Comparison of ENCODE assay signal across 14 cellular contexts in the genomic region with DNA sequence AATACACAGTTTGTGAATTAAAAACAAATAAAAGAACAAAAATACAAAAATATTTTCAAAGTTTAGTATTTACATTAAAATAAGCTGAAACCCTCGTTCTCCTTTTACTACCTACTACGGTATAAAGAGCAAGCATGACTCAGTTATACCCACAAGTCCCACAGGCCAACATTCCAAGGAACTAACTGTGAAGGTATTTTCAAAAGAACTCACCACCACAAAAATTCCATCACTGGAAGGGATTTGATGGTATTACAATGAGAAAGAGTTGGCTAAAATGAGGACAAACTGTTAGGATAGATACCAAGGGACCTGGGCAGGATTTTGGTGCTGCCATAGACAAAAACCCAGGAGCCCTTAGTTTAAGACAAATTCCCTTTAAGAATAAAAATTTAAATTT.
DNase-seq lines count a peak whose midpoint lies in the region; ATAC-seq, FAIRE-seq and TF ChIP-seq lines count a peak whose summit lies in the region.
"Had no signal": no experiment of that assay in that cellular context is flagged by ENCODE, and none has a peak within 500 bp of the region (broad histone marks: within the 10 kb centered on the region; RNA-seq: fewer than 3 reads in every experiment).

No MANE protein-coding gene starts in this region.

- no peaks in the 10 kb centered on the region for H3K27me3 ChIP-seq in adipocyte (replicated peaks; ENCODE audit: control insufficient read depth, insufficient read depth, low read length)

- H3K4me1 ChIP-seq in A549 (peaks cover 6% of the 10 kb centered on the region; the same call in 1 of the 3 replicates), adipocyte (ENCODE audit: control insufficient read depth, insufficient read depth, low read length) (peaks cover 15% of the 10 kb centered on the region)

- CTCF ChIA-PET in A549 (lab: Yijun Ruan, JAX) (interaction anchor here (1.5 kb wide), 1 partner anchor 12 kb away, joined by 3 read pairs; no protein-coding TSS in a partner anchor), HEK293T (lab: Yijun Ruan, JAX) (interaction anchor here (3.5 kb wide), 1 partner anchor 13 kb away, joined by 26 read pairs; no protein-coding TSS in a partner anchor)

- no peak overlapping the region for H3K9ac ChIP-seq in adipocyte (ENCODE audit: low read length)

- TF ChIP-seq EP300 in A549 (IDR thresholded peaks at IDR 0.05): no peak

- ATAC-seq in A549: peak in 1 of 2 experiments; percentile 47; a peak in 1 of 6 replicates
- ATAC-seq in stimulated activated memory B cell treated with anti-CD40 and anti-IgM and Interleukin-4, amounts not matched to agents 10 μg/mL and 1 μg/mL and 100 μg/mL, for 72 hours: no peak

- H3K27me3 Mint-ChIP-seq in stimulated activated memory B cell treated with anti-CD40 and anti-IgM and Interleukin-4, amounts not matched to agents 10 μg/mL and 1 μg/mL and 100 μg/mL, for 72 hours: no peaks in the 10 kb centered on the region

- no peak overlapping the region for H3K27ac ChIP-seq in A549
- H3K27ac ChIP-seq: thoracic aorta, VCaP had no signal

- POLR2A ChIA-PET in A549 (lab: Yijun Ruan, JAX) (no interaction called here), HEK293T (lab: Yijun Ruan, JAX) (no interaction called here)

- H3K9me3 ChIP-seq in A549 (no peaks in the 10 kb centered on the region), adipocyte (ENCODE audit: control insufficient read depth, low read length) (no peaks in the 10 kb centered on the region)
- H3K9me3 ChIP-seq: thoracic aorta had no signal

- no peak overlapping the region for H3K27ac Mint-ChIP-seq in stimulated activated memory B cell treated with anti-CD40 and anti-IgM and Interleukin-4, amounts not matched to agents 10 μg/mL and 1 μg/mL and 100 μg/mL, for 72 hours

- no peak for TF ChIP-seq POLR2A in A549 (IDR thresholded peaks at IDR 0.05; ENCODE audit: low read length)

- 42% methylated on average over 2 of the region's 2 CpGs for WGBS in A549 (ENCODE audit: missing lambda C conversion rate)

- H3K4me3 ChIP-seq in A549: no peak overlapping the region
- H3K4me3 ChIP-seq in HFF-Myc (replicated peaks; ENCODE audit: low read depth, low read length): no peak overlapping the region
- no peak overlapping the region for H3K4me3 ChIP-seq in adipocyte (ENCODE audit: low read length)
- H3K4me3 ChIP-seq: thoracic aorta had no signal

- no peak overlapping the region for H3K4me3 Mint-ChIP-seq in stimulated activated memory B cell treated with anti-CD40 and anti-IgM and Interleukin-4, amounts not matched to agents 10 μg/mL and 1 μg/mL and 100 μg/mL, for 72 hours

- H3K36me3 Mint-ChIP-seq in stimulated activated memory B cell treated with anti-CD40 and anti-IgM and Interleukin-4, amounts not matched to agents 10 μg/mL and 1 μg/mL and 100 μg/mL, for 72 hours: no peaks in the 10 kb centered on the region

- TF ChIP-seq CTCF in A549 (IDR thresholded peaks at IDR 0.05): no peak
- TF ChIP-seq CTCF in HFF-Myc (IDR thresholded peaks at IDR 0.05; ENCODE audit: low read depth, low read length, missing control alignments): no peak

- peak overlapping the region; percentile 15; the same call in 2 of the 3 replicates for H3K4me2 ChIP-seq in A549

- FAIRE-seq in A549 (lab: Jason Lieb, UNC): no peak

- DNase-seq in A549 (ENCODE audit: low read depth in 1 of 2, low spot score in 1 of 2): peak; percentile 4 to 16
- DNase-seq in HFF-Myc (ENCODE audit: extremely low read depth, low read depth): peak; percentile 48
- DNase-seq in adipocyte (ENCODE audit: low read depth): peak; percentile 81
- peak; percentile 81 for DNase-seq in hepatic stellate cell (ENCODE audit: low spot score)
- DNase-seq in activated CD8-positive, alpha-beta memory T cell treated with anti-CD3 and anti-CD28 coated beads for 24 hours: no peak
- no peak for DNase-seq in DMS79 treated with DMSO at 0.1 percent for 48 hours (lab: John Stamatoyannopoulos, UW)
- DNase-seq in HEK293T (ENCODE audit: extremely low spot score): no peak
- DNase-seq: activated effector memory CD4-positive, alpha-beta T cell treated with anti-CD3 and anti-CD28 coated beads, Interleukin-2, amount 50 U/mL, for 16 hours; AML-193; islet precursor cell; NCI-H2081 had no signal

- TF ChIP-seq RAD21 in A549 (conservative IDR thresholded peaks at IDR 0.05 in 1 of 2, IDR thresholded peaks at IDR 0.05 in 1 of 2): no peak

- H3K4me1 Mint-ChIP-seq in stimulated activated memory B cell treated with anti-CD40 and anti-IgM and Interleukin-4, amounts not matched to agents 10 μg/mL and 1 μg/mL and 100 μg/mL, for 72 hours: peaks cover 5% of the 10 kb centered on the region

- H3K9me3 Mint-ChIP-seq in stimulated activated memory B cell treated with anti-CD40 and anti-IgM and Interleukin-4, amounts not matched to agents 10 μg/mL and 1 μg/mL and 100 μg/mL, for 72 hours: no peaks in the 10 kb centered on the region

- peaks cover 20% of the 10 kb centered on the region for H3K36me3 ChIP-seq in adipocyte (ENCODE audit: control insufficient read depth, insufficient read depth, low read length, severe bottlenecking)
- H3K36me3 ChIP-seq: thoracic aorta had no signal

TF ChIP-seq in A549, 52 proteins besides CTCF, POLR2A, EP300 and RAD21:
- TF ChIP-seq KDM5A (IDR thresholded peaks at IDR 0.05): no peak
- no peak for TF ChIP-seq HOXB13 (CRISPR knock-in tag; IDR thresholded peaks at IDR 0.05; ENCODE audit: low read depth)
- no peak for TF ChIP-seq NPAS2 (CRISPR knock-in tag; IDR thresholded peaks at IDR 0.05; ENCODE audit: borderline replicate concordance)
- no peak for TF ChIP-seq SREBF2 (IDR thresholded peaks at IDR 0.05)
- TF ChIP-seq MAZ (IDR thresholded peaks at IDR 0.05; ENCODE audit: borderline replicate concordance, low read depth, low read length): no peak

TF ChIP-seq in HEK293T, 16 proteins besides CTCF, POLR2A, EP300 and RAD21:
- TF ChIP-seq TARDBP (IDR thresholded peaks at IDR 0.05) (no peak), CTBP1 (IDR thresholded peaks at IDR 0.05; ENCODE audit: borderline replicate concordance) (no peak), FOXA1 (IDR thresholded peaks at IDR 0.05) (no peak), LEF1 (IDR thresholded peaks at IDR 0.05; ENCODE audit: borderline replicate concordance) (no peak), SUZ12 (IDR thresholded peaks at IDR 0.05) (no peak), BHLHE40 (IDR thresholded peaks at IDR 0.05; ENCODE audit: borderline replicate concordance) (no peak), ZNF384 (IDR thresholded peaks at IDR 0.05) (no peak), NFRKB (IDR thresholded peaks at IDR 0.05) (no peak), L3MBTL2 (conservative IDR thresholded peaks at IDR 0.05) (no peak)
- TF ChIP-seq, protein P1, sequence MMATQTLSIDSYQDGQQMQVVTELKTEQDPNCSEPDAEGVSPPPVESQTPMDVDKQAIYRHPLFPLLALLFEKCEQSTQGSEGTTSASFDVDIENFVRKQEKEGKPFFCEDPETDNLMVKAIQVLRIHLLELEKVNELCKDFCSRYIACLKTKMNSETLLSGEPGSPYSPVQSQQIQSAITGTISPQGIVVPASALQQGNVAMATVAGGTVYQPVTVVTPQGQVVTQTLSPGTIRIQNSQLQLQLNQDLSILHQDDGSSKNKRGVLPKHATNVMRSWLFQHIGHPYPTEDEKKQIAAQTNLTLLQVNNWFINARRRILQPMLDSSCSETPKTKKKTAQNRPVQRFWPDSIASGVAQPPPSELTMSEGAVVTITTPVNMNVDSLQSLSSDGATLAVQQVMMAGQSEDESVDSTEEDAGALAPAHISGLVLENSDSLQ (IDR thresholded peaks at IDR 0.05): no peak

Comparison
In these comparisons a context has a peak if more than half of its experiments do, and no peak if none do; other contexts are left out.
1. DNase-seq: peak in A549 (2 of 2), HFF-Myc (single experiment), adipocyte (single experiment) and hepatic stellate cell (single experiment); none in activated CD8-positive, alpha-beta memory T cell treated with anti-CD3 and anti-CD28 coated beads for 24 hours (single experiment), DMS79 treated with DMSO at 0.1 percent for 48 hours (single experiment) and HEK293T (single experiment).